In genomic region chr6:10837009-10837691, GRCh38 we compare ENCODE assay signal across 8 cellular contexts.
DNase-seq lines count a peak whose midpoint lies in the region; ATAC-seq lines count a peak whose summit lies in the region.

No MANE protein-coding gene starts in this region.

- peak overlapping the region; percentile 87 for H3K4me3 ChIP-seq in SK-N-MC
- H3K4me3 ChIP-seq in mucosa of rectum (ENCODE audit: low read length in 2 of 2) = peak overlapping the region; percentile 72 to 78

- no peaks in the 10 kb centered on the region for H3K9me3 ChIP-seq in SK-N-MC (ENCODE audit: low read depth, low read length)
- H3K9me3 ChIP-seq in mucosa of rectum (ENCODE audit: control insufficient read depth in 2 of 2, low read length in 2 of 2) = no peaks in the 10 kb centered on the region

- no peak for ATAC-seq in GM19467 (IDR thresholded peaks at IDR 0.05; ENCODE audit: unreplicated experiment)

- no peak overlapping the region for H3K27ac ChIP-seq in SK-N-MC
- no peak overlapping the region for H3K27ac ChIP-seq in mucosa of rectum (ENCODE audit: low read depth in 2 of 2, low read length in 2 of 2)

- no peaks in the 10 kb centered on the region for H3K36me3 ChIP-seq in SK-N-MC (ENCODE audit: insufficient read depth, low read length)
- H3K36me3 ChIP-seq in mucosa of rectum (ENCODE audit: control insufficient read depth in 2 of 2, insufficient read depth in 2 of 2, low read length in 2 of 2) = no peaks in the 10 kb centered on the region

- peaks cover 16 to 25% of the 10 kb centered on the region in 2 donors for H3K27me3 ChIP-seq in mucosa of rectum (ENCODE audit: control insufficient read depth in 2 of 2, insufficient read depth in 2 of 2, low read length in 2 of 2)

- DNase-seq in stimulated activated naive CD4-positive, alpha-beta T cell (lab: John Stamatoyannopoulos, UW) = peak in 4 of 6 experiments; percentile 5 to 43 (median 16)
- no peak for DNase-seq in stimulated activated naive CD4-positive, alpha-beta T cell treated with Interleukin-2 at 50 U/mL for 16 hours (lab: John Stamatoyannopoulos, UW)
- DNase-seq in SK-N-MC (ENCODE audit: low read depth, low spot score) = no peak
- peak; percentile 27 for DNase-seq in epidermal melanocyte (ENCODE audit: insufficient read length, low spot score)
- no peak for DNase-seq in NCI-H2081 (lab: John Stamatoyannopoulos, UW)
- no peak for DNase-seq in NOMO-1 treated with dmso at 0.1 percent for 144 hours (lab: John Stamatoyannopoulos, UW; ENCODE audit: unreplicated experiment)

- H3K4me1 ChIP-seq in mucosa of rectum (ENCODE audit: control insufficient read depth in 2 of 2, insufficient read depth in 2 of 2, low read length in 2 of 2) = peaks cover 6 to 7% of the 10 kb centered on the region in 2 donors

- H3K9ac ChIP-seq in SK-N-MC (ENCODE audit: insufficient read length) (no peak overlapping the region), mucosa of rectum (ENCODE audit: low read depth in 1 of 2, low read length in 2 of 2) (no peak overlapping the region)

Comparison
In these comparisons a context has a peak if more than half of its experiments do, and no peak if none do; other contexts are left out.
1. DNase-seq: peak in stimulated activated naive CD4-positive, alpha-beta T cell (4 of 6) and epidermal melanocyte (single experiment); none in stimulated activated naive CD4-positive, alpha-beta T cell treated with Interleukin-2 at 50 U/mL for 16 hours (single experiment), SK-N-MC (single experiment), NCI-H2081 (0 of 2) and NOMO-1 treated with dmso at 0.1 percent for 144 hours (single experiment).